7 cellular contexts compared by ENCODE assay signal in genomic region chr19:15251749-15252397, GRCh38. TPM values are rescaled to one million over a fixed set of nuclear protein-coding genes. Genes with fewer than 3 reads are reported as not detected.
DNase-seq lines count a peak whose midpoint lies in the region; FAIRE-seq and TF ChIP-seq lines count a peak whose summit lies in the region.

No MANE protein-coding gene starts in this region.

- H3K27ac ChIP-seq in temporal lobe (ENCODE audit: low read depth, low read length) = peak overlapping the region; percentile 66

- no peak for TF ChIP-seq POLR2A in GM12891 (IDR thresholded peaks at IDR 0.05; ENCODE audit: low read depth, low read length)

- no peak for FAIRE-seq in GM12891 (lab: Jason Lieb, UNC)

- DNase-seq in HuH-7 (ENCODE audit: low spot score) = peak; percentile 65
- DNase-seq in brain pericyte (ENCODE audit: low read depth, low spot score) = peak; percentile 96
- peak; percentile 45 for DNase-seq in kidney tubule cell (ENCODE audit: low spot score)
- no peak for DNase-seq in NK-92 treated with Interleukin-12 subunit alpha and Interleukin-12 subunit beta, amount 100 ng/mL, for 24 hours (lab: John Stamatoyannopoulos, UW)
- DNase-seq in NOMO-1 (lab: John Stamatoyannopoulos, UW; ENCODE audit: unreplicated experiment in 2 of 2) = no peak
- DNase-seq in GM12891 (ENCODE audit: insufficient read length, low spot score) = no peak

TF ChIP-seq in GM12891, 5 proteins besides CTCF, POLR2A, EP300 and RAD21:
- TF ChIP-seq SPI1 (IDR thresholded peaks at IDR 0.05; ENCODE audit: low read depth, low read length) (no peak), PAX5 (IDR thresholded peaks at IDR 0.05; ENCODE audit: insufficient read depth, low read length, severe bottlenecking) (no peak), TAF1 (IDR thresholded peaks at IDR 0.05; ENCODE audit: low read depth, low read length) (no peak), POU2F2 (IDR thresholded peaks at IDR 0.05; ENCODE audit: low read depth, low read length) (no peak), POLR2AphosphoS5 (IDR thresholded peaks at IDR 0.05; ENCODE audit: low read depth, low read length) (no peak)

RNA-seq across cellular contexts. Expression of gene EPHX3, which starts 19.6 kb away (rescaled TPM):
- not detected for total RNA-seq in temporal lobe
- 0.14 TPM for polyA plus RNA-seq in GM12891 (2012; ENCODE audit: low read depth, missing spikeins)

RNA-seq across cellular contexts. Expression of gene NOTCH3, which starts 51.1 kb away (rescaled TPM):
- 14.3 TPM for total RNA-seq in temporal lobe
- polyA plus RNA-seq in GM12891 (2012; ENCODE audit: low read depth, missing spikeins) = 0.42 TPM

Comparison
In these comparisons a context has a peak if more than half of its experiments do, and no peak if none do; other contexts are left out.
1. DNase-seq: peak in HuH-7 (single experiment), brain pericyte (single experiment) and kidney tubule cell (single experiment); none in NK-92 treated with Interleukin-12 subunit alpha and Interleukin-12 subunit beta, amount 100 ng/mL, for 24 hours (single experiment), NOMO-1 (0 of 2) and GM12891 (single experiment).